In the genomic region with DNA sequence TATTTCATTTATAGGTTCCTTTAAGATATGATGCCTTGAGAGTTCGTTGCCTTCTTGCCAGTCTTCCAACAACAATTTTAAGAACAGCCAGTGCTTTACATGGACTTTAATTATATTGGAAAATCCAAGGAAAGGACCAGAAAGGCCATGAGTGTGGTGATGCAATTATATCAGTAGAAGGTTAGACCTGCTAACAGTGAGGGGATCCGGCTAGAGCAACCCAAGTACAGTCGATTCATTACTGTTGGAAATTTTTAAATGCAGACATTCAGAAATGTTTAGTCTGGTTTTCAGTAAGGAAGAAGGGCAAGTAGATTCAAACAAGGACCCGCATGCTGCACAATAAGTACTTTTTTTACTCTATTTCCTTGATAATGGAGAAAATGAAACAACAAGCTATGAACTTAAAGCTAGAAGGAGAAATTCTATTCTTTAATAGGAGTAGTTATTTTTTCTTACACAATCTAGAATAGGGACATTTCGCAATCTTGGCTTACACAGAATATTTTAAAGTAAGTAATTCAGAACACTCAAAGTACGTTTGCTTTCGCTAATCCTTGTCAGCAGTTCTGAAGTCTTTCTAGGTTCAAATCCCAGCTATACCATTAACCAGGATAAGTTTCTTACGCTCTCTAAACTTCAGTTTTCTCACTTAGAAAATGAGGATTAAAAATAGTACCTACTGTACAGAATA, we compare ENCODE assay signal across 13 cellular contexts.
DNase-seq lines count a peak whose midpoint lies in the region; TF ChIP-seq lines count a peak whose summit lies in the region.
"Had no signal": no experiment of that assay in that cellular context is flagged by ENCODE, and none has a peak within 500 bp of the region (broad histone marks: within the 10 kb centered on the region; RNA-seq: fewer than 3 reads in every experiment).

No MANE protein-coding gene starts in this region.

- DNase-seq in AG10803 (ENCODE audit: low read depth): peak; percentile 82
- DNase-seq in amniotic epithelial cell (ENCODE audit: low read depth): peak; percentile 90
- peak; percentile 48 to 80 for DNase-seq in foreskin fibroblast
- DNase-seq in skeletal muscle cell (ENCODE audit: low read depth): peak; percentile 73
- no peak for DNase-seq in GM10266 (ENCODE audit: extremely low spot score)
- no peak for DNase-seq in NCI-H524 treated with DMSO at 0.1 percent for 48 hours (lab: John Stamatoyannopoulos, UW)
- no peak for DNase-seq in cerebellar cortex (ENCODE audit: low spot score)
- DNase-seq in ACHN: no peak
- DNase-seq: activated CD4-positive, alpha-beta T cell treated with anti-CD3 and anti-CD28 coated beads for 4 hours; erythroblast; GF-D8; immature natural killer cell; stimulated activated CD4-positive, alpha-beta T cell treated with anti-CD3 and anti-CD28 coated beads, Interleukin-15, amount 100 ng/mL, for 24 hours had no signal

- H3K4me3 ChIP-seq in AG10803 (ENCODE audit: low read length): no peak overlapping the region; the same call in 1 of the 2 replicates
- H3K4me3 ChIP-seq in foreskin fibroblast (ENCODE audit: low read depth in 1 of 2, low read length in 2 of 2): no peak overlapping the region
- no peak overlapping the region for H3K4me3 ChIP-seq in skeletal muscle cell (ENCODE audit: low read depth, low read length)

- no peak for TF ChIP-seq CTCF in AG10803 (conservative IDR thresholded peaks at IDR 0.05; ENCODE audit: low read length)
- no peak for TF ChIP-seq CTCF in foreskin fibroblast (IDR thresholded peaks at IDR 0.05; ENCODE audit: low read depth, low read length)
- TF ChIP-seq CTCF in GM10266 (IDR thresholded peaks at IDR 0.05; ENCODE audit: control insufficient read depth, insufficient read depth, low read depth, missing control alignments): no peak

- in situ Hi-C loops in ACHN (cut with HindIII; ENCODE audit: low pct_ligation_motif_present, low pct_unique_long_range_greater_than_20kb, low sequenced_read_pairs): no loop called here

Comparison
In these comparisons a context has a peak if more than half of its experiments do, and no peak if none do; other contexts are left out.
1. DNase-seq: peak in AG10803 (single experiment), amniotic epithelial cell (single experiment), foreskin fibroblast (2 of 2) and skeletal muscle cell (single experiment); none in GM10266 (single experiment), NCI-H524 treated with DMSO at 0.1 percent for 48 hours (single experiment), cerebellar cortex (single experiment) and ACHN (single experiment).